Comparison of ENCODE assay signal across 1 cellular context in the genomic region with DNA sequence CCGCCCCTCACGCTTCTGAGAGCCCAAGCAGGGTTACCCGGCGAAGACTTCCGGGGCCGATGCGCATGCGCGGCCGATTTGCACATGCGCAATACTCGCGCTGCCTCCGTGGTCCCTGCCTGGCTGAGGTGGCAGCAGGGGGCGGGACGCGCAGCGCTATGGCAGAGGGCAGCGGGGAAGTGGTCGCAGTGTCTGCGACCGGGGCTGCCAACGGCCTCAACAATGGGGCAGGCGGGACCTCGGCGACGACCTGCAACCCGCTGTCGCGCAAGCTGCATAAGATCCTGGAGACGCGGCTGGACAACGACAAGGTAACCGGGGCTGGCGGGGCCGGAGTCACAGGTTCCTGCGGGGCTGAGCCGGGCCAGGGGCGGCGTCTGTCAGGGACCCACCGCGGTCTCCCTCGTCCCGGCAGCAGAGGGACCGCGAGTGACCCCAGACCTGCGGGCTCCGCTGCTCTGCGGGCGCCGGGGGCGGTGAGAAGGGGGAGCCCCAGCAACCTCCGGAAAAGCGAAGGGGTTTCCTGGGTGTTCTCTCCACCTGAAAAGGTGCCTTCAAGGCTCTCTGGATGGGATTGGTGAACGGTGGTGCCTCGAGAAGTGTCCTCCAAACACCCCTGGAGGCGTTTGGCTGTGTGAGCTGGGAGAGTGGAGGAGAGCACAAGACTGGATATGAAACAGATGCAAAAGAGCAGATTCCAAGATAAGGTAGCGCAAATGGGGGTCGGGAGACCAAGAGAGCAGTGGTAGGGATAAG.
A peak's percentile ranks its signal among the peaks of the same experiment; 100 is the strongest.
TF ChIP-seq lines count a peak whose summit lies in the region.

A gene (plus strand): TSS at position 94 of the 756 bp plus-strand sequence. CDS start 65 bp downstream, at position 159.

TF ChIP-seq in GM12878, 131 proteins besides CTCF, POLR2A, EP300 and RAD21 (continued from another document):
- TF ChIP-seq, protein P1, sequence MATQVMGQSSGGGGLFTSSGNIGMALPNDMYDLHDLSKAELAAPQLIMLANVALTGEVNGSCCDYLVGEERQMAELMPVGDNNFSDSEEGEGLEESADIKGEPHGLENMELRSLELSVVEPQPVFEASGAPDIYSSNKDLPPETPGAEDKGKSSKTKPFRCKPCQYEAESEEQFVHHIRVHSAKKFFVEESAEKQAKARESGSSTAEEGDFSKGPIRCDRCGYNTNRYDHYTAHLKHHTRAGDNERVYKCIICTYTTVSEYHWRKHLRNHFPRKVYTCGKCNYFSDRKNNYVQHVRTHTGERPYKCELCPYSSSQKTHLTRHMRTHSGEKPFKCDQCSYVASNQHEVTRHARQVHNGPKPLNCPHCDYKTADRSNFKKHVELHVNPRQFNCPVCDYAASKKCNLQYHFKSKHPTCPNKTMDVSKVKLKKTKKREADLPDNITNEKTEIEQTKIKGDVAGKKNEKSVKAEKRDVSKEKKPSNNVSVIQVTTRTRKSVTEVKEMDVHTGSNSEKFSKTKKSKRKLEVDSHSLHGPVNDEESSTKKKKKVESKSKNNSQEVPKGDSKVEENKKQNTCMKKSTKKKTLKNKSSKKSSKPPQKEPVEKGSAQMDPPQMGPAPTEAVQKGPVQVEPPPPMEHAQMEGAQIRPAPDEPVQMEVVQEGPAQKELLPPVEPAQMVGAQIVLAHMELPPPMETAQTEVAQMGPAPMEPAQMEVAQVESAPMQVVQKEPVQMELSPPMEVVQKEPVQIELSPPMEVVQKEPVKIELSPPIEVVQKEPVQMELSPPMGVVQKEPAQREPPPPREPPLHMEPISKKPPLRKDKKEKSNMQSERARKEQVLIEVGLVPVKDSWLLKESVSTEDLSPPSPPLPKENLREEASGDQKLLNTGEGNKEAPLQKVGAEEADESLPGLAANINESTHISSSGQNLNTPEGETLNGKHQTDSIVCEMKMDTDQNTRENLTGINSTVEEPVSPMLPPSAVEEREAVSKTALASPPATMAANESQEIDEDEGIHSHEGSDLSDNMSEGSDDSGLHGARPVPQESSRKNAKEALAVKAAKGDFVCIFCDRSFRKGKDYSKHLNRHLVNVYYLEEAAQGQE (IDR thresholded peaks at IDR 0.05; ENCODE audit: low read depth, low read length) = no peak
- peak; percentile 15; the same call in 1 of the 2 replicates for TF ChIP-seq MXI1 (IDR thresholded peaks at IDR 0.05; ENCODE audit: low read depth, low read length)
- TF ChIP-seq DPF2 (IDR thresholded peaks at IDR 0.05) = peak; percentile 54
- TF ChIP-seq KLF5 (IDR thresholded peaks at IDR 0.05; ENCODE audit: partially characterized antibody) = no peak
- TF ChIP-seq, protein P2, sequence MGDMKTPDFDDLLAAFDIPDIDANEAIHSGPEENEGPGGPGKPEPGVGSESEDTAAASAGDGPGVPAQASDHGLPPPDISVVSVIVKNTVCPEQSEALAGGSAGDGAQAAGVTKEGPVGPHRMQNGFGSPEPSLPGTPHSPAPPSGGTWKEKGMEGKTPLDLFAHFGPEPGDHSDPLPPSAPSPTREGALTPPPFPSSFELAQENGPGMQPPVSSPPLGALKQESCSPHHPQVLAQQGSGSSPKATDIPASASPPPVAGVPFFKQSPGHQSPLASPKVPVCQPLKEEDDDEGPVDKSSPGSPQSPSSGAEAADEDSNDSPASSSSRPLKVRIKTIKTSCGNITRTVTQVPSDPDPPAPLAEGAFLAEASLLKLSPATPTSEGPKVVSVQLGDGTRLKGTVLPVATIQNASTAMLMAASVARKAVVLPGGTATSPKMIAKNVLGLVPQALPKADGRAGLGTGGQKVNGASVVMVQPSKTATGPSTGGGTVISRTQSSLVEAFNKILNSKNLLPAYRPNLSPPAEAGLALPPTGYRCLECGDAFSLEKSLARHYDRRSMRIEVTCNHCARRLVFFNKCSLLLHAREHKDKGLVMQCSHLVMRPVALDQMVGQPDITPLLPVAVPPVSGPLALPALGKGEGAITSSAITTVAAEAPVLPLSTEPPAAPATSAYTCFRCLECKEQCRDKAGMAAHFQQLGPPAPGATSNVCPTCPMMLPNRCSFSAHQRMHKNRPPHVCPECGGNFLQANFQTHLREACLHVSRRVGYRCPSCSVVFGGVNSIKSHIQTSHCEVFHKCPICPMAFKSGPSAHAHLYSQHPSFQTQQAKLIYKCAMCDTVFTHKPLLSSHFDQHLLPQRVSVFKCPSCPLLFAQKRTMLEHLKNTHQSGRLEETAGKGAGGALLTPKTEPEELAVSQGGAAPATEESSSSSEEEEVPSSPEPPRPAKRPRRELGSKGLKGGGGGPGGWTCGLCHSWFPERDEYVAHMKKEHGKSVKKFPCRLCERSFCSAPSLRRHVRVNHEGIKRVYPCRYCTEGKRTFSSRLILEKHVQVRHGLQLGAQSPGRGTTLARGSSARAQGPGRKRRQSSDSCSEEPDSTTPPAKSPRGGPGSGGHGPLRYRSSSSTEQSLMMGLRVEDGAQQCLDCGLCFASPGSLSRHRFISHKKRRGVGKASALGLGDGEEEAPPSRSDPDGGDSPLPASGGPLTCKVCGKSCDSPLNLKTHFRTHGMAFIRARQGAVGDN (IDR thresholded peaks at IDR 0.05) = peak; percentile 58
- TF ChIP-seq POLR2AphosphoS2 (IDR thresholded peaks at IDR 0.05; ENCODE audit: low read depth, low read length) = peak; percentile 62; the same call in 1 of the 2 replicates
- no peak for TF ChIP-seq SPI1 (IDR thresholded peaks at IDR 0.05; ENCODE audit: borderline replicate concordance, insufficient read depth, low read depth, low read length)
- TF ChIP-seq, protein P3, sequence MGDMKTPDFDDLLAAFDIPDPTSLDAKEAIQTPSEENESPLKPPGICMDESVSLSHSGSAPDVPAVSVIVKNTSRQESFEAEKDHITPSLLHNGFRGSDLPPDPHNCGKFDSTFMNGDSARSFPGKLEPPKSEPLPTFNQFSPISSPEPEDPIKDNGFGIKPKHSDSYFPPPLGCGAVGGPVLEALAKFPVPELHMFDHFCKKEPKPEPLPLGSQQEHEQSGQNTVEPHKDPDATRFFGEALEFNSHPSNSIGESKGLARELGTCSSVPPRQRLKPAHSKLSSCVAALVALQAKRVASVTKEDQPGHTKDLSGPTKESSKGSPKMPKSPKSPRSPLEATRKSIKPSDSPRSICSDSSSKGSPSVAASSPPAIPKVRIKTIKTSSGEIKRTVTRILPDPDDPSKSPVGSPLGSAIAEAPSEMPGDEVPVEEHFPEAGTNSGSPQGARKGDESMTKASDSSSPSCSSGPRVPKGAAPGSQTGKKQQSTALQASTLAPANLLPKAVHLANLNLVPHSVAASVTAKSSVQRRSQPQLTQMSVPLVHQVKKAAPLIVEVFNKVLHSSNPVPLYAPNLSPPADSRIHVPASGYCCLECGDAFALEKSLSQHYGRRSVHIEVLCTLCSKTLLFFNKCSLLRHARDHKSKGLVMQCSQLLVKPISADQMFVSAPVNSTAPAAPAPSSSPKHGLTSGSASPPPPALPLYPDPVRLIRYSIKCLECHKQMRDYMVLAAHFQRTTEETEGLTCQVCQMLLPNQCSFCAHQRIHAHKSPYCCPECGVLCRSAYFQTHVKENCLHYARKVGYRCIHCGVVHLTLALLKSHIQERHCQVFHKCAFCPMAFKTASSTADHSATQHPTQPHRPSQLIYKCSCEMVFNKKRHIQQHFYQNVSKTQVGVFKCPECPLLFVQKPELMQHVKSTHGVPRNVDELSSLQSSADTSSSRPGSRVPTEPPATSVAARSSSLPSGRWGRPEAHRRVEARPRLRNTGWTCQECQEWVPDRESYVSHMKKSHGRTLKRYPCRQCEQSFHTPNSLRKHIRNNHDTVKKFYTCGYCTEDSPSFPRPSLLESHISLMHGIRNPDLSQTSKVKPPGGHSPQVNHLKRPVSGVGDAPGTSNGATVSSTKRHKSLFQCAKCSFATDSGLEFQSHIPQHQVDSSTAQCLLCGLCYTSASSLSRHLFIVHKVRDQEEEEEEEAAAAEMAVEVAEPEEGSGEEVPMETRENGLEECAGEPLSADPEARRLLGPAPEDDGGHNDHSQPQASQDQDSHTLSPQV (IDR thresholded peaks at IDR 0.05) = no peak
- TF ChIP-seq BHLHE40 (IDR thresholded peaks at IDR 0.05; ENCODE audit: borderline replicate concordance in 1 of 2, low read depth in 2 of 2, low read length in 1 of 2) = peak; percentile 8 to 35; a peak in 1 of 4 replicates
- no peak for TF ChIP-seq SMAD5 (IDR thresholded peaks at IDR 0.05; ENCODE audit: low read depth)
- TF ChIP-seq ZZZ3 (IDR thresholded peaks at IDR 0.05; ENCODE audit: control insufficient read depth, insufficient read length, low read depth) = no peak
- TF ChIP-seq, protein P4, sequence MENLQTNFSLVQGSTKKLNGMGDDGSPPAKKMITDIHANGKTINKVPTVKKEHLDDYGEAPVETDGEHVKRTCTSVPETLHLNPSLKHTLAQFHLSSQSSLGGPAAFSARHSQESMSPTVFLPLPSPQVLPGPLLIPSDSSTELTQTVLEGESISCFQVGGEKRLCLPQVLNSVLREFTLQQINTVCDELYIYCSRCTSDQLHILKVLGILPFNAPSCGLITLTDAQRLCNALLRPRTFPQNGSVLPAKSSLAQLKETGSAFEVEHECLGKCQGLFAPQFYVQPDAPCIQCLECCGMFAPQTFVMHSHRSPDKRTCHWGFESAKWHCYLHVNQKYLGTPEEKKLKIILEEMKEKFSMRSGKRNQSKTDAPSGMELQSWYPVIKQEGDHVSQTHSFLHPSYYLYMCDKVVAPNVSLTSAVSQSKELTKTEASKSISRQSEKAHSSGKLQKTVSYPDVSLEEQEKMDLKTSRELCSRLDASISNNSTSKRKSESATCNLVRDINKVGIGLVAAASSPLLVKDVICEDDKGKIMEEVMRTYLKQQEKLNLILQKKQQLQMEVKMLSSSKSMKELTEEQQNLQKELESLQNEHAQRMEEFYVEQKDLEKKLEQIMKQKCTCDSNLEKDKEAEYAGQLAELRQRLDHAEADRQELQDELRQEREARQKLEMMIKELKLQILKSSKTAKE (IDR thresholded peaks at IDR 0.05; ENCODE audit: low read depth, poor library complexity, severe bottlenecking) = no peak
- no peak for TF ChIP-seq TBL1XR1 (IDR thresholded peaks at IDR 0.05; ENCODE audit: low read depth, low read length)
- no peak for TF ChIP-seq CHD2 (IDR thresholded peaks at IDR 0.05; ENCODE audit: borderline replicate concordance, low read depth, low read length)
- TF ChIP-seq, protein P5, sequence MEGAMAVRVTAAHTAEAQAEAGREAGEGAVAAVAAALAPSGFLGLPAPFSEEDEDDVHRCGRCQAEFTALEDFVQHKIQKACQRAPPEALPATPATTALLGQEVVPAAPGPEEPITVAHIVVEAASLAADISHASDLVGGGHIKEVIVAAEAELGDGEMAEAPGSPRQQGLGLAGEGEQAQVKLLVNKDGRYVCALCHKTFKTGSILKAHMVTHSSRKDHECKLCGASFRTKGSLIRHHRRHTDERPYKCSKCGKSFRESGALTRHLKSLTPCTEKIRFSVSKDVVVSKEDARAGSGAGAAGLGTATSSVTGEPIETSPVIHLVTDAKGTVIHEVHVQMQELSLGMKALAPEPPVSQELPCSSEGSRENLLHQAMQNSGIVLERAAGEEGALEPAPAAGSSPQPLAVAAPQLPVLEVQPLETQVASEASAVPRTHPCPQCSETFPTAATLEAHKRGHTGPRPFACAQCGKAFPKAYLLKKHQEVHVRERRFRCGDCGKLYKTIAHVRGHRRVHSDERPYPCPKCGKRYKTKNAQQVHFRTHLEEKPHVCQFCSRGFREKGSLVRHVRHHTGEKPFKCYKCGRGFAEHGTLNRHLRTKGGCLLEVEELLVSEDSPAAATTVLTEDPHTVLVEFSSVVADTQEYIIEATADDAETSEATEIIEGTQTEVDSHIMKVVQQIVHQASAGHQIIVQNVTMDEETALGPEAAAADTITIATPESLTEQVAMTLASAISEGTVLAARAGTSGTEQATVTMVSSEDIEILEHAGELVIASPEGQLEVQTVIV (IDR thresholded peaks at IDR 0.05; ENCODE audit: borderline replicate concordance, partially characterized antibody) = no peak
- TF ChIP-seq RAD51 (IDR thresholded peaks at IDR 0.05) = no peak
- no peak for TF ChIP-seq CREB1 (IDR thresholded peaks at IDR 0.05; ENCODE audit: low read depth)
- no peak for TF ChIP-seq ZNF622 (IDR thresholded peaks at IDR 0.05)
- TF ChIP-seq TARDBP (IDR thresholded peaks at IDR 0.05; ENCODE audit: borderline replicate concordance) = no peak
- TF ChIP-seq, protein P6, sequence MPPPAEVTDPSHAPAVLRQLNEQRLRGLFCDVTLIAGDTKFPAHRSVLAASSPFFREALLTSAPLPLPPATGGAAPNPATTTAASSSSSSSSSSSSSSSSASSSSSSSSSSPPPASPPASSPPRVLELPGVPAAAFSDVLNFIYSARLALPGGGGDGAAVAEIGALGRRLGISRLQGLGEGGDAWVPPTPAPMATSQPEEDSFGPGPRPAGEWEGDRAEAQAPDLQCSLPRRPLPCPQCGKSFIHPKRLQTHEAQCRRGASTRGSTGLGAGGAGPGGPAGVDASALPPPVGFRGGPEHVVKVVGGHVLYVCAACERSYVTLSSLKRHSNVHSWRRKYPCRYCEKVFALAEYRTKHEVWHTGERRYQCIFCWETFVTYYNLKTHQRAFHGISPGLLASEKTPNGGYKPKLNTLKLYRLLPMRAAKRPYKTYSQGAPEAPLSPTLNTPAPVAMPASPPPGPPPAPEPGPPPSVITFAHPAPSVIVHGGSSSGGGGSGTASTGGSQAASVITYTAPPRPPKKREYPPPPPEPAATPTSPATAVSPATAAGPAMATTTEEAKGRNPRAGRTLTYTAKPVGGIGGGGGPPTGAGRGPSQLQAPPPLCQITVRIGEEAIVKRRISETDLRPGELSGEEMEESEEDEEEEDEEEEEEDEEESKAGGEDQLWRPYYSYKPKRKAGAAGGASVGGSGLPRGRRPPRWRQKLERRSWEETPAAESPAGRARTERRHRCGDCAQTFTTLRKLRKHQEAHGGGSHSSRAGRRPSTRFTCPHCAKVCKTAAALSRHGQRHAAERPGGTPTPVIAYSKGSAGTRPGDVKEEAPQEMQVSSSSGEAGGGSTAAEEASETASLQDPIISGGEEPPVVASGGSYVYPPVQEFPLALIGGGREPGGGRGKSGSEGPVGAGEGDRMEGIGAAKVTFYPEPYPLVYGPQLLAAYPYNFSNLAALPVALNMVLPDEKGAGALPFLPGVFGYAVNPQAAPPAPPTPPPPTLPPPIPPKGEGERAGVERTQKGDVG (CRISPR knock-in tag; IDR thresholded peaks at IDR 0.05) = no peak
- no peak for TF ChIP-seq STAT1 (conservative IDR thresholded peaks at IDR 0.05)
- TF ChIP-seq, protein P7, sequence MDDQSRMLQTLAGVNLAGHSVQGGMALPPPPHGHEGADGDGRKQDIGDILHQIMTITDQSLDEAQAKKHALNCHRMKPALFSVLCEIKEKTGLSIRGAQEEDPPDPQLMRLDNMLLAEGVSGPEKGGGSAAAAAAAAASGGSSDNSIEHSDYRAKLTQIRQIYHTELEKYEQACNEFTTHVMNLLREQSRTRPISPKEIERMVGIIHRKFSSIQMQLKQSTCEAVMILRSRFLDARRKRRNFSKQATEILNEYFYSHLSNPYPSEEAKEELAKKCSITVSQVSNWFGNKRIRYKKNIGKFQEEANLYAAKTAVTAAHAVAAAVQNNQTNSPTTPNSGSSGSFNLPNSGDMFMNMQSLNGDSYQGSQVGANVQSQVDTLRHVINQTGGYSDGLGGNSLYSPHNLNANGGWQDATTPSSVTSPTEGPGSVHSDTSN (IDR thresholded peaks at IDR 0.05; ENCODE audit: insufficient replicate concordance, low read depth, low read length) = no peak
- peak; percentile 72 for TF ChIP-seq IKZF1 (conservative IDR thresholded peaks at IDR 0.05)
- no peak for TF ChIP-seq ZBED1 (IDR thresholded peaks at IDR 0.05; ENCODE audit: borderline replicate concordance)
